In the genomic region with DNA sequence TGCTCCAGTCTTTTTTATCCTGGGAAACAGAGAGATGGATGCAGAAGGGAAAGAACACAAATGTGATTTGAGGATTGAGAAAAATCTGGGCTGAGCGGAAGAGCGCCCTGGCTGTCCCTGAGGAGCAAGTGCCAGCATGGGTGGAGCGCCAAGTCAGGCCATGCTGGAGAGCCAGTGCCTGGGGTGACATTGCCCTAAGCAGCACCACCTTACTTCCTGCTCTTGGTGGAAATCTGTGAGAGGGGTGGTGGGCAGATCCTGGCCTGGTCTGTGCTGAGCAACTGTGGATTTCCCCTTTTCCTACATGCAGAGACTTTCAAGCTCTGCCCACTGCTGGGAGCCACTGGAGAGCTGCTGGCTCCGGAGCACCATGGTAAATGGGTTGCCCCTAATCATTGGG, we compare ENCODE assay signal across 9 cellular contexts. TPM values are rescaled to one million over a fixed set of nuclear protein-coding genes. Genes with fewer than 3 reads are reported as not detected.
A peak's percentile ranks its signal among the peaks of the same experiment; 100 is the strongest.
DNase-seq lines count a peak whose midpoint lies in the region; ATAC-seq and TF ChIP-seq lines count a peak whose summit lies in the region.
"Had no signal": no experiment of that assay in that cellular context is flagged by ENCODE, and none has a peak within 500 bp of the region (broad histone marks: within the 10 kb centered on the region; RNA-seq: fewer than 3 reads in every experiment).

No MANE protein-coding gene starts in this region.

- POLR2A ChIA-PET in activated CD4-positive, alpha-beta memory T cell treated with anti-CD3 and anti-CD28 coated beads, Interleukin-2, amount 10 ng/mL, durations not matched to agents 7 days and 5 days (lab: Charles Lee), result interaction anchor here (0.6 to 23.5 kb wide), 4 partner anchors 7 to 130 kb away, joined by 4 to 448 read pairs (median 226); no protein-coding TSS in a partner anchor

- no peak for ATAC-seq in HG02840 (IDR thresholded peaks at IDR 0.05; ENCODE audit: low FRiP score, unreplicated experiment)

- peaks cover 7% of the 10 kb centered on the region for H3K27me3 Mint-ChIP-seq in dendritic cell treated with granulocyte-macrophage colony-stimulating factor and Interleukin-4, amounts not matched to agents 40 ng/mL and 50 ng/mL, for 4 days
- peaks cover 5% of the 10 kb centered on the region for H3K27me3 Mint-ChIP-seq in nephron (ENCODE audit: low read depth)
- no peaks in the 10 kb centered on the region for H3K27me3 Mint-ChIP-seq in activated CD4-positive, alpha-beta memory T cell treated with anti-CD3 and anti-CD28 coated beads, Interleukin-2, amount 10 ng/mL, durations not matched to agents 7 days and 5 days

- peak overlapping the region; percentile 12 for H3K27ac ChIP-seq in C4-2B

- peaks cover 41% of the 10 kb centered on the region for H3K4me1 Mint-ChIP-seq in dendritic cell treated with granulocyte-macrophage colony-stimulating factor and Interleukin-4, amounts not matched to agents 40 ng/mL and 50 ng/mL, for 4 days (ENCODE audit: low read depth)
- H3K4me1 Mint-ChIP-seq in nephron, result peaks cover 50% of the 10 kb centered on the region
- peaks cover 54% of the 10 kb centered on the region for H3K4me1 Mint-ChIP-seq in activated CD4-positive, alpha-beta memory T cell treated with anti-CD3 and anti-CD28 coated beads, Interleukin-2, amount 10 ng/mL, durations not matched to agents 7 days and 5 days

- no peak overlapping the region for H3K4me3 Mint-ChIP-seq in dendritic cell treated with granulocyte-macrophage colony-stimulating factor and Interleukin-4, amounts not matched to agents 40 ng/mL and 50 ng/mL, for 4 days
- H3K4me3 Mint-ChIP-seq in nephron, result no peak overlapping the region
- H3K4me3 Mint-ChIP-seq in activated CD4-positive, alpha-beta memory T cell treated with anti-CD3 and anti-CD28 coated beads, Interleukin-2, amount 10 ng/mL, durations not matched to agents 7 days and 5 days, result no peak overlapping the region

- TF ChIP-seq CTCF in C4-2B (conservative IDR thresholded peaks at IDR 0.05) (no peak), nephron (IDR thresholded peaks at IDR 0.05; ENCODE audit: unreplicated experiment in 3 of 3) (no peak)

- DNase-seq in NCI-H226 (peak; percentile 25), epidermal melanocyte (ENCODE audit: insufficient read length, low spot score) (no peak), COR-L47 (lab: John Stamatoyannopoulos, UW) (no peak)
- DNase-seq in activated CD4-positive, alpha-beta memory T cell treated with anti-CD3 and anti-CD28 coated beads, Interleukin-2, amount 10 ng/mL, durations not matched to agents 7 days and 5 days, result no peak
- DNase-seq: DMS 273 treated with DMSO at 0.1 percent for 48 hours had no signal

- intact Hi-C loops in dendritic cell treated with granulocyte-macrophage colony-stimulating factor and Interleukin-4, amounts not matched to agents 40 ng/mL and 50 ng/mL, for 4 days (cut with micrococcal nuclease), result loop anchor here (1.0 kb wide), 1 partner anchor 9 kb away; no protein-coding TSS in a partner anchor

- peak overlapping the region; percentile 72 for H3K27ac Mint-ChIP-seq in dendritic cell treated with granulocyte-macrophage colony-stimulating factor and Interleukin-4, amounts not matched to agents 40 ng/mL and 50 ng/mL, for 4 days
- H3K27ac Mint-ChIP-seq in nephron, result peak overlapping the region; percentile 17 to 52 (median 32)
- H3K27ac Mint-ChIP-seq in activated CD4-positive, alpha-beta memory T cell treated with anti-CD3 and anti-CD28 coated beads, Interleukin-2, amount 10 ng/mL, durations not matched to agents 7 days and 5 days, result no peak overlapping the region

- no peaks in the 10 kb centered on the region for H3K9me3 Mint-ChIP-seq in dendritic cell treated with granulocyte-macrophage colony-stimulating factor and Interleukin-4, amounts not matched to agents 40 ng/mL and 50 ng/mL, for 4 days
- no peaks in the 10 kb centered on the region for H3K9me3 Mint-ChIP-seq in nephron
- no peaks in the 10 kb centered on the region for H3K9me3 Mint-ChIP-seq in activated CD4-positive, alpha-beta memory T cell treated with anti-CD3 and anti-CD28 coated beads, Interleukin-2, amount 10 ng/mL, durations not matched to agents 7 days and 5 days

- CTCF ChIA-PET in activated CD4-positive, alpha-beta memory T cell treated with anti-CD3 and anti-CD28 coated beads, Interleukin-2, amount 10 ng/mL, durations not matched to agents 7 days and 5 days (lab: Charles Lee), result interaction anchor here (0.6 kb wide), 2 partner anchors 27 to 49 kb away, joined by 3 read pairs; no protein-coding TSS in a partner anchor

- no peaks in the 10 kb centered on the region for H3K36me3 Mint-ChIP-seq in dendritic cell treated with granulocyte-macrophage colony-stimulating factor and Interleukin-4, amounts not matched to agents 40 ng/mL and 50 ng/mL, for 4 days (ENCODE audit: low read depth)
- no peaks in the 10 kb centered on the region for H3K36me3 Mint-ChIP-seq in nephron (ENCODE audit: low read depth)
- no peaks in the 10 kb centered on the region for H3K36me3 Mint-ChIP-seq in activated CD4-positive, alpha-beta memory T cell treated with anti-CD3 and anti-CD28 coated beads, Interleukin-2, amount 10 ng/mL, durations not matched to agents 7 days and 5 days (ENCODE audit: low read depth)

RNA-seq across cellular contexts. Expression of gene DDIT4, which starts 36.9 kb away (rescaled TPM):
- 100 to 1,000 TPM; 475 to 481 TPM for total RNA-seq in activated CD4-positive, alpha-beta memory T cell treated with anti-CD3 and anti-CD28 coated beads, Interleukin-2, amount 10 ng/mL, durations not matched to agents 7 days and 5 days

RNA-seq across cellular contexts. Expression of gene DNAJB12, which starts 44.1 kb away (rescaled TPM):
- total RNA-seq in activated CD4-positive, alpha-beta memory T cell treated with anti-CD3 and anti-CD28 coated beads, Interleukin-2, amount 10 ng/mL, durations not matched to agents 7 days and 5 days, result 10 to 100 TPM; 23.8 to 26.7 TPM
